Comparison of ENCODE assay signal across 23 cellular contexts in the genomic region with DNA sequence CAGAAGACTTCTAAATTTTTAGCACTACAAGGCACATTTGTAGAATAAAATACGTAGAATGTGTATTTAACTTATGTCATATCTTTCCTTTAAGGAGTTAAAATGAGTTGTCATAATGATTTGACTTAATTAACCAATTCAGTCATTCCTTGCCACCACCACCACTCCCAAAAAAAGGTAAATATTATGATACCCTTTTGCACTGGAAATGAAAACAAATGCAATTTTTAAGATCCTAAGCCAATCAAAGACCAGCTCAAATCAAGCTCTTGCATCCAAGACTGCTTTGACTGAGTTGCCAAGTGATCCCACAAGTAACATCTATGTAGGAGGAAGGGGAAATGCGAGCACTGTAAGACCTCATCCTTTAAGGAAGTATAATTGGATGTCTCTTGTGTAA.
"Had no signal": no experiment of that assay in that cellular context is flagged by ENCODE, and none has a peak within 500 bp of the region (broad histone marks: within the 10 kb centered on the region; RNA-seq: fewer than 3 reads in every experiment).

No MANE protein-coding gene starts in this region.

- H3K27ac ChIP-seq: HL-60 had no signal

- H3K9me3 ChIP-seq: SK-N-SH had no signal

- H3K9ac ChIP-seq: SK-N-SH had no signal

- DNase-seq: KBM-7, MV-4-11, NCI-H1048, NCI-H1105, NCI-H1417, NCI-H1436 treated with DMSO at 0.1 percent for 48 hours, NCI-H1694, NCI-H187 treated with DMSO at 0.1 percent for 48 hours, NCI-H2029 treated with DMSO at 0.1 percent for 48 hours, NCI-H2171, NCI-H226, NCI-H446, NCI-H510A, NCI-H524 treated with DMSO at 0.1 percent for 48 hours, NCI-H69, NCI-H774, RPMI8226, SHP77, SK-N-SH, SW 1271 had no signal

- FAIRE-seq: HTR-8/SVneo, RCC 7860 had no signal

- H3K4me2 ChIP-seq: SK-N-SH had no signal
